ENCODE assay signal across 20 cellular contexts in the genomic region with DNA sequence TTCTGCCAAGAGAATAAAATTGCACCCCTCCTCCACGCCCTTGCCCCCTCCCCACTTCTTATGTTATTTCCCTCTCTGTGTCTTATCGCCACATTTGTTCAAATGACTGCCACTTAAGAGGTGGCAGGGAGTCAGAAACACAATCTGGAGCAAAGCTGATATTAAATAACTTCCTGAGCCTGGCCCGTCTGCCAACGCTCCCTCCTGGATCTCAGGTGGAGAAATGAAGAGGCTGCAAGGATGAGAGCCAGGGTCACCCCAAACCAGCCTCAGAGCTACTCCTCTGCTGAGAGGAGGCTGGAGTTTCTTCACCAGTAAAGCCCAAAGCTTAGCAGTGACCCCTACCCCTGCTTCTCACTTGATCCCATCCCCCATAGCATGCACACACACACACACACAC. TPM values are rescaled to one million over a fixed set of nuclear protein-coding genes. Genes with fewer than 3 reads are reported as not detected.
DNase-seq lines count a peak whose midpoint lies in the region; FAIRE-seq and TF ChIP-seq lines count a peak whose summit lies in the region.
"Had no signal": no experiment of that assay in that cellular context is flagged by ENCODE, and none has a peak within 500 bp of the region (broad histone marks: within the 10 kb centered on the region; RNA-seq: fewer than 3 reads in every experiment).

No MANE protein-coding gene starts in this region.

- intact Hi-C loops in kidney (cut with DNase I) = no loop called here
- intact Hi-C loops in esophagus muscularis mucosa (cut with DNase I) = no loop called here
- intact Hi-C loops in colonic mucosa (cut with DNase I) = loop anchor here (10.0 kb wide), 1 partner anchor 1618 kb away; no protein-coding TSS in a partner anchor

- no peaks in the 10 kb centered on the region for H3K36me3 ChIP-seq in kidney (ENCODE audit: control insufficient read depth in 1 of 2, insufficient read depth in 2 of 2, low read length in 2 of 2)
- no peaks in the 10 kb centered on the region for H3K36me3 ChIP-seq in esophagus muscularis mucosa
- H3K36me3 ChIP-seq in colonic mucosa = no peaks in the 10 kb centered on the region
- H3K36me3 ChIP-seq: BE2C; BLaER1 treated with 17β-estradiol and CSF1 and Interleukin-3, amounts not matched to agents 10 nM and 100 nM had no signal

- no peak overlapping the region for H3K9ac ChIP-seq in kidney (ENCODE audit: low read length in 2 of 2)
- no peak overlapping the region for H3K9ac ChIP-seq in colonic mucosa (ENCODE audit: low read depth in 2 of 2, low read length in 2 of 2)
- H3K9ac ChIP-seq: BLaER1 treated with 17β-estradiol and CSF1 and Interleukin-3, amounts not matched to agents 10 nM and 100 nM had no signal

- TF ChIP-seq CTCF in brain (conservative IDR thresholded peaks at IDR 0.05) = no peak
- no peak for TF ChIP-seq CTCF in kidney (IDR thresholded peaks at IDR 0.05; ENCODE audit: borderline replicate concordance, extremely low read depth, insufficient read depth)
- no peak for TF ChIP-seq CTCF in esophagus muscularis mucosa (IDR thresholded peaks at IDR 0.05)
- TF ChIP-seq CTCF in colonic mucosa (IDR thresholded peaks at IDR 0.05) = no peak

- H3K27me3 Mint-ChIP-seq in brain = no peaks in the 10 kb centered on the region

- H3K9me3 Mint-ChIP-seq in brain = peaks cover 0 to 5% (median 3%) of the 10 kb centered on the region in 5 experiments
- H3K9me3 Mint-ChIP-seq: GM23338, H9 had no signal

- DNase-seq in DMS79 treated with DMSO at 0.1 percent for 48 hours (lab: John Stamatoyannopoulos, UW) (peak; percentile 59), DMS79 (lab: John Stamatoyannopoulos, UW) (no peak), kidney (peak; percentile 18), NCI-H446 (lab: John Stamatoyannopoulos, UW) (no peak), esophagus muscularis mucosa (ENCODE audit: extremely low spot score) (no peak), colonic mucosa (no peak)
- DNase-seq: 8988T; AML-193; CD4-positive, alpha-beta memory T cell; COR-L47; GDM1 had no signal

- H3K27me3 ChIP-seq in esophagus muscularis mucosa (peaks cover 0 to 11% (median 0%) of the 10 kb centered on the region in 4 donors), colonic mucosa (no peaks in the 10 kb centered on the region)
- H3K27me3 ChIP-seq: BE2C; BLaER1 treated with 17β-estradiol and CSF1 and Interleukin-3, amounts not matched to agents 10 nM and 100 nM had no signal

- WGBS in esophagus muscularis mucosa = 82% methylated on average over 4 of the region's 4 CpGs

- H3K36me3 Mint-ChIP-seq in brain = peaks cover 8% of the 10 kb centered on the region
- H3K36me3 Mint-ChIP-seq: CD4-positive, alpha-beta memory T cell had no signal

- no peak for TF ChIP-seq POLR2A in esophagus muscularis mucosa (IDR thresholded peaks at IDR 0.05; ENCODE audit: low read depth)

- H3K4me1 ChIP-seq in kidney (ENCODE audit: control insufficient read depth in 1 of 2, insufficient read depth in 1 of 2, low read depth in 1 of 2, low read length in 2 of 2) (peaks cover 0 to 3% of the 10 kb centered on the region in 2 donors), esophagus muscularis mucosa (peaks cover 7 to 23% (median 11%) of the 10 kb centered on the region in 4 donors), colonic mucosa (no peaks in the 10 kb centered on the region)

- H3K4me3 ChIP-seq in kidney (ENCODE audit: low read length in 2 of 2) (no peak overlapping the region), esophagus muscularis mucosa (no peak overlapping the region), colonic mucosa (no peak overlapping the region)
- H3K4me3 ChIP-seq: A549; BLaER1 treated with 17β-estradiol and CSF1 and Interleukin-3, amounts not matched to agents 10 nM and 100 nM; GM12878; GM23338 had no signal

- FAIRE-seq in kidney (lab: Jason Lieb, UNC) = no peak
- FAIRE-seq: A549, GM12878, GM18507 had no signal

- peaks cover 56% of the 10 kb centered on the region for H3K4me1 Mint-ChIP-seq in brain

- TF ChIP-seq EP300 in esophagus muscularis mucosa (IDR thresholded peaks at IDR 0.05) = no peak

- peak overlapping the region in 3 of 5 experiments; percentile 15 to 51 (median 31) for H3K27ac Mint-ChIP-seq in brain
- H3K27ac Mint-ChIP-seq: CD4-positive, alpha-beta memory T cell; GM23338 had no signal

- no peaks in the 10 kb centered on the region for H3K9me3 ChIP-seq in kidney (ENCODE audit: control insufficient read depth in 1 of 2, low read length in 2 of 2)
- H3K9me3 ChIP-seq in esophagus muscularis mucosa = no peaks in the 10 kb centered on the region
- H3K9me3 ChIP-seq in colonic mucosa = no peaks in the 10 kb centered on the region
- H3K9me3 ChIP-seq: A549; BE2C; BLaER1 treated with 17β-estradiol and CSF1 and Interleukin-3, amounts not matched to agents 10 nM and 100 nM had no signal

- peak overlapping the region in 2 of 5 experiments; percentile 12 to 35 for H3K4me3 Mint-ChIP-seq in brain
- H3K4me3 Mint-ChIP-seq: CD4-positive, alpha-beta memory T cell; GM23338; H9 had no signal

- H3K27ac ChIP-seq in kidney (ENCODE audit: low read depth in 2 of 2, low read length in 2 of 2) (no peak overlapping the region), esophagus muscularis mucosa (replicated peaks in 1 of 4) (no peak overlapping the region), colonic mucosa (no peak overlapping the region)
- H3K27ac ChIP-seq: A549; BLaER1 treated with 17β-estradiol and CSF1 and Interleukin-3, amounts not matched to agents 10 nM and 100 nM had no signal

RNA-seq across cellular contexts. Expression of a gene that starts 13.4 kb away (rescaled TPM):
- polyA plus RNA-seq in brain (ENCODE audit: insufficient read depth, low read depth, low replicate concordance) = 12.5 TPM
- total RNA-seq in kidney = 25.5 TPM
- polyA plus RNA-seq in kidney (ENCODE audit: insufficient read depth, low read depth, low replicate concordance) = 8.9 TPM
- total RNA-seq in esophagus muscularis mucosa = 1 to 10 TPM; 1.7 to 6.3 (median 3.0) TPM
- 1 to 10 TPM; 1.2 to 1.5 TPM for total RNA-seq in colonic mucosa
- total RNA-seq: Calu3, GM12878 had no signal
- polyA plus RNA-seq: CD4-positive, alpha-beta memory T cell; GM12878 had no signal

Comparison
In these comparisons a context has a peak if more than half of its experiments do, and no peak if none do; other contexts are left out.
1. DNase-seq: peak in DMS79 treated with DMSO at 0.1 percent for 48 hours (single experiment) and kidney (single experiment); none in DMS79 (single experiment), NCI-H446 (0 of 2), esophagus muscularis mucosa (single experiment) and colonic mucosa (single experiment).